In genomic region chr15:91338763-91339162, GRCh38 we compare ENCODE assay signal across 12 cellular contexts.
DNase-seq lines count a peak whose midpoint lies in the region; ATAC-seq and TF ChIP-seq lines count a peak whose summit lies in the region.
"Had no signal": no experiment of that assay in that cellular context is flagged by ENCODE, and none has a peak within 500 bp of the region (broad histone marks: within the 10 kb centered on the region; RNA-seq: fewer than 3 reads in every experiment).

No MANE protein-coding gene starts in this region.

- H3K27ac Mint-ChIP-seq in activated CD8-positive, alpha-beta T cell treated with anti-CD3 and anti-CD28 coated beads, Interleukin-2, amount 10 ng/mL, durations not matched to agents 7 days and 5 days = no peak overlapping the region

- H3K36me3 Mint-ChIP-seq in activated CD8-positive, alpha-beta T cell treated with anti-CD3 and anti-CD28 coated beads, Interleukin-2, amount 10 ng/mL, durations not matched to agents 7 days and 5 days (ENCODE audit: low read depth) = no peaks in the 10 kb centered on the region

- peaks cover 22% of the 10 kb centered on the region for H3K27me3 Mint-ChIP-seq in activated CD8-positive, alpha-beta T cell treated with anti-CD3 and anti-CD28 coated beads, Interleukin-2, amount 10 ng/mL, durations not matched to agents 7 days and 5 days (ENCODE audit: low read depth)

- no peak overlapping the region for H3K4me3 ChIP-seq in coronary artery

- in situ Hi-C loops in KBM-7 (cut with MboI; ENCODE audit: low pct_unique_long_range_greater_than_20kb, low sequenced_read_pairs) = no loop called here

- peaks cover 3% of the 10 kb centered on the region for H3K9me3 Mint-ChIP-seq in activated CD8-positive, alpha-beta T cell treated with anti-CD3 and anti-CD28 coated beads, Interleukin-2, amount 10 ng/mL, durations not matched to agents 7 days and 5 days (ENCODE audit: insufficient read depth)

- peaks cover 13% of the 10 kb centered on the region for H3K4me1 Mint-ChIP-seq in activated CD8-positive, alpha-beta T cell treated with anti-CD3 and anti-CD28 coated beads, Interleukin-2, amount 10 ng/mL, durations not matched to agents 7 days and 5 days (ENCODE audit: low read depth)

- ATAC-seq in activated CD8-positive, alpha-beta T cell treated with anti-CD3 and anti-CD28 coated beads, Interleukin-2, amount 10 ng/mL, durations not matched to agents 7 days and 5 days = peak; percentile 44
- no peak for ATAC-seq in HG03039 (IDR thresholded peaks at IDR 0.05; ENCODE audit: unreplicated experiment)

- peak; percentile 15 for DNase-seq in AG20443 (ENCODE audit: low spot score)
- peak; percentile 29 for DNase-seq in KBM-7
- DNase-seq in activated CD8-positive, alpha-beta T cell treated with anti-CD3 and anti-CD28 coated beads, Interleukin-2, amount 10 ng/mL, durations not matched to agents 7 days and 5 days = peak; percentile 49
- DNase-seq in iPS-NIHi7 (ENCODE audit: extremely low spot score) = peak; percentile 60
- no peak for DNase-seq in DMS153 (lab: John Stamatoyannopoulos, UW)
- DNase-seq in activated CD8-positive, alpha-beta memory T cell treated with anti-CD3 and anti-CD28 coated beads, Interleukin-2, amount 50 U/mL, for 48 hours = no peak
- no peak for DNase-seq in coronary artery (ENCODE audit: low spot score)
- DNase-seq: NCI-H1105 treated with DMSO at 0.1 percent for 48 hours, occipital lobe, T1000, trophoblast cell had no signal

- POLR2A ChIA-PET in activated CD8-positive, alpha-beta T cell treated with anti-CD3 and anti-CD28 coated beads, Interleukin-2, amount 10 ng/mL, durations not matched to agents 7 days and 5 days (lab: Charles Lee) = no interaction called here

- no peak overlapping the region for H3K27ac ChIP-seq in coronary artery

- no peak for TF ChIP-seq CTCF in coronary artery (IDR thresholded peaks at IDR 0.05)

- CTCF ChIA-PET in activated CD8-positive, alpha-beta T cell treated with anti-CD3 and anti-CD28 coated beads, Interleukin-2, amount 10 ng/mL, durations not matched to agents 7 days and 5 days (lab: Charles Lee) = no interaction called here

- no peak overlapping the region for H3K4me3 Mint-ChIP-seq in activated CD8-positive, alpha-beta T cell treated with anti-CD3 and anti-CD28 coated beads, Interleukin-2, amount 10 ng/mL, durations not matched to agents 7 days and 5 days

Comparison
In these comparisons a context has a peak if more than half of its experiments do, and no peak if none do; other contexts are left out.
1. DNase-seq: peak in AG20443 (single experiment), KBM-7 (single experiment), activated CD8-positive, alpha-beta T cell treated with anti-CD3 and anti-CD28 coated beads, Interleukin-2, amount 10 ng/mL, durations not matched to agents 7 days and 5 days (single experiment) and iPS-NIHi7 (single experiment); none in DMS153 (single experiment), activated CD8-positive, alpha-beta memory T cell treated with anti-CD3 and anti-CD28 coated beads, Interleukin-2, amount 50 U/mL, for 48 hours (single experiment) and coronary artery (single experiment).